ENCODE assay signal across 31 cellular contexts in genomic region chr22:42724062-42724461, GRCh38. TPM values are rescaled to one million over a fixed set of nuclear protein-coding genes. Genes with fewer than 3 reads are reported as not detected.
"Had no signal": no experiment of that assay in that cellular context is flagged by ENCODE, and none has a peak within 500 bp of the region (broad histone marks: within the 10 kb centered on the region; RNA-seq: fewer than 3 reads in every experiment).

No MANE protein-coding gene starts in this region.

- H3K27ac Mint-ChIP-seq: activated CD4-positive, alpha-beta T cell treated with anti-CD3 and anti-CD28 coated beads, Interleukin-2, amount 10 ng/mL, durations not matched to agents 24 days and 14 days; activated CD8-positive, alpha-beta T cell treated with anti-CD3 and anti-CD28 coated beads for 36 hours; activated naive CD8-positive, alpha-beta T cell treated with anti-CD3 and anti-CD28 coated beads, Interleukin-2, amount 10 ng/mL, durations not matched to agents 7 days and 5 days; activated T-cell treated with anti-CD3 and anti-CD28 coated beads, Interleukin-2, amount 50 U/mL, for 72 hours; activated T-helper 17 cell treated with anti-CD3 and anti-CD28 coated beads, Interleukin-2, amount 50 U/mL, for 72 hours had no signal

- H2AFZ ChIP-seq: PC-9 had no signal

- H3K36me3 ChIP-seq: breast epithelium, SJCRH30 had no signal

- H3K27ac ChIP-seq: body of pancreas, breast epithelium, KMS-11, PC-9, SJCRH30, SK-N-MC had no signal

- H3K9ac ChIP-seq: KMS-11 had no signal

- H3K4me3 ChIP-seq: body of pancreas, breast epithelium, PC-9, SJCRH30, SK-N-MC had no signal

- H3K36me3 Mint-ChIP-seq: activated naive CD8-positive, alpha-beta T cell treated with anti-CD3 and anti-CD28 coated beads, Interleukin-2, amount 10 ng/mL, durations not matched to agents 7 days and 5 days had no signal

- H3K9me3 Mint-ChIP-seq: activated CD4-positive, alpha-beta T cell treated with anti-CD3 and anti-CD28 coated beads, Interleukin-2, amount 10 ng/mL, durations not matched to agents 24 days and 14 days; activated CD8-positive, alpha-beta T cell treated with anti-CD3 and anti-CD28 coated beads for 36 hours; activated naive CD8-positive, alpha-beta T cell treated with anti-CD3 and anti-CD28 coated beads, Interleukin-2, amount 10 ng/mL, durations not matched to agents 7 days and 5 days; activated T-cell treated with anti-CD3 and anti-CD28 coated beads, Interleukin-2, amount 50 U/mL, for 72 hours; activated T-helper 17 cell treated with anti-CD3 and anti-CD28 coated beads, Interleukin-2, amount 50 U/mL, for 72 hours had no signal

- H3K9me3 ChIP-seq: body of pancreas, breast epithelium, SJCRH30 had no signal

- H3K4me2 ChIP-seq: KMS-11, PC-9 had no signal

- ATAC-seq: activated CD8-positive, alpha-beta T cell treated with anti-CD3 and anti-CD28 coated beads for 36 hours; activated T-cell treated with anti-CD3 and anti-CD28 coated beads, Interleukin-2, amount 50 U/mL, for 72 hours; activated T-helper 17 cell treated with anti-CD3 and anti-CD28 coated beads, Interleukin-2, amount 50 U/mL, for 72 hours; body of pancreas had no signal

- DNase-seq: activated CD4-positive, alpha-beta T cell treated with anti-CD3 and anti-CD28 coated beads, Interleukin-2, amount 10 ng/mL, durations not matched to agents 24 days and 14 days; activated CD4-positive, alpha-beta T cell treated with anti-CD3 and anti-CD28 coated beads, Interleukin-2, amount 50 U/mL, for 4 hours; activated CD8-positive, alpha-beta T cell treated with anti-CD3 and anti-CD28 coated beads for 36 hours; activated effector memory CD4-positive, alpha-beta T cell treated with anti-CD3 and anti-CD28 coated beads, Interleukin-2, amount 50 U/mL, for 16 hours; activated naive CD4-positive, alpha-beta T cell; activated naive CD4-positive, alpha-beta T cell treated with anti-CD3 and anti-CD28 coated beads, Interleukin-2, amount 50 U/mL, for 16 hours; activated naive CD8-positive, alpha-beta T cell treated with anti-CD3 and anti-CD28 coated beads, Interleukin-2, amount 10 ng/mL, durations not matched to agents 7 days and 5 days; activated T-cell treated with anti-CD3 and anti-CD28 coated beads, Interleukin-2, amount 50 U/mL, for 1 hour; activated T-cell treated with anti-CD3 and anti-CD28 coated beads, Interleukin-2, amount 50 U/mL, for 72 hours; body of pancreas; MM.1S; MV-4-11; NCI-H1092; NCI-H1436 treated with DMSO at 0.1 percent for 48 hours; NCI-H1694 treated with DMSO at 0.1 percent for 48 hours; NCI-H2029; NCI-H226; NCI-H446 treated with DMSO at 0.1 percent for 48 hours; NCI-H524 treated with DMSO at 0.1 percent for 48 hours; NK-92 treated with Interleukin-12 subunit alpha and Interleukin-12 subunit beta, amount 100 ng/mL, for 24 hours; PC-9; Right ventricle myocardium superior; SJCRH30; T1000 had no signal

RNA-seq across cellular contexts. Expression of gene A4GALT, which starts 3.4 kb away (rescaled TPM):
- total RNA-seq: activated CD4-positive, alpha-beta T cell treated with anti-CD3 and anti-CD28 coated beads, Interleukin-2, amount 10 ng/mL, durations not matched to agents 24 days and 14 days; activated CD8-positive, alpha-beta memory T cell treated with anti-CD3 and anti-CD28 coated beads for 36 hours; activated naive CD8-positive, alpha-beta T cell treated with anti-CD3 and anti-CD28 coated beads, Interleukin-2, amount 10 ng/mL, durations not matched to agents 7 days and 5 days; T-helper 1 cell treated with Interleukin-12 subunit alpha and Interleukin-12 subunit beta and Interleukin-4 antibody, amounts not matched to agents 30 ng/mL and 1 ng/mL, for 36 hours; T-helper 2 cell treated with Interferon-gamma antibody and Interleukin-4, amounts not matched to agents 100 ng/mL and 5 ng/mL, for 36 hours had no signal
